In the genomic region with DNA sequence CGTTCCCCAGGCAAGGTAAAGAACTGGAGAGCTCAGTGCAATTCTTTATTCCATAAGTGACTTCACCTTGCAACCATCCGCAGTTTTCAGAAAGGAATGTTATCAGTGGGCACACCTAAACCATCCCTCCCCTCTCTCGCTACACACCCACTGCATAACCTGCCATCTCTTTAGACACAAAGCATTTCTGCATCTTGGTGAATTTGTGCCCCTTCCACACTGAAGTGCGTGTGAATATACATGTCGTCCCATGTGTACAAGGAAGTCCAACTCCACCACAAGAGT, we compare ENCODE assay signal across 33 cellular contexts. TPM values are rescaled to one million over a fixed set of nuclear protein-coding genes. Genes with fewer than 3 reads are reported as not detected.
A peak's percentile ranks its signal among the peaks of the same experiment; 100 is the strongest.
DNase-seq lines count a peak whose midpoint lies in the region; ATAC-seq, FAIRE-seq and TF ChIP-seq lines count a peak whose summit lies in the region.
"Had no signal": no experiment of that assay in that cellular context is flagged by ENCODE, and none has a peak within 500 bp of the region (broad histone marks: within the 10 kb centered on the region; RNA-seq: fewer than 3 reads in every experiment).

No MANE protein-coding gene starts in this region.

- H3K18ac ChIP-seq in IMR-90 (ENCODE audit: low read depth, low read length), result peak overlapping the region; percentile 97

- H3K4me3 ChIP-seq in IMR-90 (ENCODE audit: insufficient read depth, low read depth, low read length), result no peak overlapping the region
- no peak overlapping the region for H3K4me3 ChIP-seq in esophagus squamous epithelium
- no peak overlapping the region for H3K4me3 ChIP-seq in upper lobe of right lung
- H3K4me3 ChIP-seq: right lobe of liver, upper lobe of left lung had no signal

- H2BK120ac ChIP-seq in IMR-90 (ENCODE audit: low read depth, low read length), result peak overlapping the region; percentile 96

- H3K27ac ChIP-seq in IMR-90 (ENCODE audit: insufficient read depth, low read length), result peak overlapping the region; percentile 83
- H3K27ac ChIP-seq in esophagus squamous epithelium, result peak overlapping the region in 3 of 4 donors; percentile 53 to 63 (median 63)
- no peak overlapping the region for H3K27ac ChIP-seq in upper lobe of right lung
- H3K27ac ChIP-seq: HL-60, KMS-11 had no signal

- no peak overlapping the region for H3K4me2 ChIP-seq in IMR-90 (ENCODE audit: low read depth, low read length)
- H3K4me2 ChIP-seq: KMS-11 had no signal

- H3K9me1 ChIP-seq in IMR-90 (ENCODE audit: insufficient read depth, low read length), result peaks cover 21% of the 10 kb centered on the region

- H3K27me3 Mint-ChIP-seq in nephron progenitor cell (ENCODE audit: low read depth, poor library complexity), result no peaks in the 10 kb centered on the region

- peak overlapping the region; percentile 95 for H3K23ac ChIP-seq in IMR-90 (ENCODE audit: low read depth, low read length)

- no peak overlapping the region for H3K9ac ChIP-seq in IMR-90 (ENCODE audit: low read depth, low read length)
- H3K9ac ChIP-seq: KMS-11 had no signal

- peaks cover 5% of the 10 kb centered on the region for H3K4me1 Mint-ChIP-seq in nephron progenitor cell
- H3K4me1 Mint-ChIP-seq: activated CD4-positive, alpha-beta T cell treated with anti-CD3 and anti-CD28 coated beads for 36 hours; central memory CD8-positive, alpha-beta T cell; immature natural killer cell; memory B cell had no signal

- H4K20me1 ChIP-seq in IMR-90 (ENCODE audit: insufficient read depth, low read length), result no peaks in the 10 kb centered on the region; the same call in 1 of the 2 replicates

- H3K79me1 ChIP-seq in IMR-90 (ENCODE audit: low read depth in 1 of 2, low read length in 2 of 2), result peaks cover 45 to 52% of the 10 kb centered on the region in 2 experiments

- peak overlapping the region; percentile 94 for H2BK20ac ChIP-seq in IMR-90 (ENCODE audit: low read depth, low read length)

- H3K9me3 Mint-ChIP-seq in nephron progenitor cell, result peaks cover 56% of the 10 kb centered on the region
- H3K9me3 Mint-ChIP-seq: central memory CD8-positive, alpha-beta T cell; immature natural killer cell had no signal

- peak overlapping the region; percentile 82; the same call in 2 of the 3 replicates for H2BK15ac ChIP-seq in IMR-90 (ENCODE audit: low read depth, low read length)

- TF ChIP-seq POLR2A in IMR-90 (IDR thresholded peaks at IDR 0.05; ENCODE audit: low read depth, low read length), result no peak
- TF ChIP-seq POLR2A in esophagus squamous epithelium (IDR thresholded peaks at IDR 0.05), result no peak

- no peaks in the 10 kb centered on the region for H3K27me3 ChIP-seq in IMR-90 (ENCODE audit: control insufficient read depth, insufficient read depth, low read length)
- H3K27me3 ChIP-seq in esophagus squamous epithelium, result no peaks in the 10 kb centered on the region
- no peaks in the 10 kb centered on the region for H3K27me3 ChIP-seq in upper lobe of right lung
- H3K27me3 ChIP-seq: BE2C, right lobe of liver, upper lobe of left lung had no signal

- H4K91ac ChIP-seq in IMR-90 (ENCODE audit: insufficient read depth, low read depth, low read length), result peak overlapping the region; percentile 93

- dilution Hi-C loops in IMR-90 (cut with HindIII; ENCODE audit: low sequenced_read_pairs, unreplicated experiment), result no loop called here

- BruUV-seq in IMR-90 (replicated peaks; lab: Mats Ljungman, UMichigan), result no TSS peak

- no peak for TF ChIP-seq RAD21 in IMR-90 (IDR thresholded peaks at IDR 0.05; ENCODE audit: low read length)

- DNase-seq in IMR-90 (no peak), esophagus squamous epithelium (lab: John Stamatoyannopoulos, UW) (no peak), nephron progenitor cell (no peak), upper lobe of right lung (no peak), HuH-7.5 (ENCODE audit: low spot score) (no peak), GM19239 (ENCODE audit: insufficient read length, low spot score) (no peak)
- DNase-seq: activated CD4-positive, alpha-beta T cell treated with anti-CD3 and anti-CD28 coated beads for 36 hours; activated CD8-positive, alpha-beta memory T cell treated with anti-CD3 and anti-CD28 coated beads, Interleukin-2, amount 50 U/mL, for 48 hours; activated CD8-positive, alpha-beta T cell treated with anti-CD3 and anti-CD28 coated beads for 36 hours; activated naive CD4-positive, alpha-beta T cell treated with anti-CD3 and anti-CD28 coated beads for 36 hours; BE2C; CD8-positive, alpha-beta T cell; dermis blood vessel endothelial cell; DMS 273 treated with DMSO at 0.1 percent for 48 hours; immature natural killer cell; left colon; MM.1S; NCI-H2029 treated with DMSO at 0.1 percent for 48 hours; NCI-H526 treated with DMSO at 0.1 percent for 48 hours; right lobe of liver; Right ventricle myocardium superior; stimulated activated CD4-positive, alpha-beta T cell treated with anti-CD3 and anti-CD28 coated beads, Interleukin-4, amount 100 ng/mL, for 24 hours; substantia nigra; T-helper 2 cell; upper lobe of left lung had no signal

- H3K36me3 ChIP-seq in IMR-90 (ENCODE audit: control insufficient read depth, insufficient read depth, low read length) (peaks cover 16% of the 10 kb centered on the region), esophagus squamous epithelium (peaks cover 0 to 26% (median 0%) of the 10 kb centered on the region in 3 donors), upper lobe of right lung (peaks cover 5% of the 10 kb centered on the region)

- TF ChIP-seq CTCF in IMR-90 (conservative IDR thresholded peaks at IDR 0.05; ENCODE audit: low read depth, low read length) (no peak), esophagus squamous epithelium (IDR thresholded peaks at IDR 0.05) (no peak), nephron progenitor cell (IDR thresholded peaks at IDR 0.05) (no peak), upper lobe of right lung (IDR thresholded peaks at IDR 0.05) (no peak)

- CTCF ChIA-PET in IMR-90 (lab: Yijun Ruan, JAX), result interaction anchor here (0.9 to 1.2 kb wide), 2 partner anchors 10 to 27 kb away, joined by 3 to 7 read pairs; no protein-coding TSS in a partner anchor

- H3K27ac Mint-ChIP-seq in nephron progenitor cell, result peak overlapping the region; percentile 62
- H3K27ac Mint-ChIP-seq: activated CD4-positive, alpha-beta T cell treated with anti-CD3 and anti-CD28 coated beads for 36 hours; activated CD8-positive, alpha-beta T cell treated with anti-CD3 and anti-CD28 coated beads for 36 hours; activated naive CD4-positive, alpha-beta T cell treated with anti-CD3 and anti-CD28 coated beads for 36 hours; activated T-helper 1 cell treated with anti-CD3 and anti-CD28 coated beads, Interleukin-12 subunit alpha, Interleukin-12 subunit beta, Interleukin-2, Interleukin-4 antibody, amounts not matched to agents 30 ng/mL and 10 ng/mL and 1 ng/mL, durations not matched to agents 14 hours and 24 hours and 36 hours; CD8-positive, alpha-beta T cell; immature natural killer cell; memory B cell had no signal

- in situ Hi-C loops in IMR-90 (cut with MboI; ENCODE audit: low sequenced_read_pairs), result no loop called here

- H2AFZ ChIP-seq in IMR-90 (replicated peaks; ENCODE audit: low read length, poor library complexity), result no peak overlapping the region

- H3K56ac ChIP-seq in IMR-90 (ENCODE audit: extremely low read depth, insufficient read depth, low read length), result peak overlapping the region; percentile 35; the same call in 1 of the 2 replicates

- POLR2A ChIA-PET in IMR-90 (lab: Charles Lee; ENCODE audit: unreplicated experiment), result no interaction called here

- H3K14ac ChIP-seq in IMR-90 (replicated peaks; ENCODE audit: low read depth, low read length), result peak overlapping the region; percentile 70

- peak overlapping the region; percentile 97 for H2BK5ac ChIP-seq in IMR-90 (ENCODE audit: low read depth, low read length, poor library complexity, severe bottlenecking)

- no CpG with 5 or more reads among the region's 5 CpGs for WGBS in IMR-90 (ENCODE audit: extremely low coverage in 2 of 2, insufficient read length in 1 of 2), 2 experiments
- 77 to 86% methylated on average over 5 of the region's 5 CpGs for WGBS in esophagus squamous epithelium, 2 donors

- peak overlapping the region; percentile 88 for H2AK5ac ChIP-seq in IMR-90 (ENCODE audit: low read depth, low read length)

- intact Hi-C loops in IMR-90 (cut with micrococcal nuclease), result no loop called here
- intact Hi-C loops in esophagus squamous epithelium (cut with DNase I), result no loop called here
- intact Hi-C loops in upper lobe of right lung (cut with DNase I), result no loop called here

- H3K4me3 Mint-ChIP-seq in nephron progenitor cell, result no peak overlapping the region
- H3K4me3 Mint-ChIP-seq: activated CD4-positive, alpha-beta T cell treated with anti-CD3 and anti-CD28 coated beads for 36 hours; activated CD8-positive, alpha-beta T cell treated with anti-CD3 and anti-CD28 coated beads for 36 hours; activated naive CD4-positive, alpha-beta T cell treated with anti-CD3 and anti-CD28 coated beads for 36 hours; activated T-helper 1 cell treated with anti-CD3 and anti-CD28 coated beads, Interleukin-12 subunit alpha, Interleukin-12 subunit beta, Interleukin-2, Interleukin-4 antibody, amounts not matched to agents 30 ng/mL and 10 ng/mL and 1 ng/mL, durations not matched to agents 14 hours and 24 hours and 36 hours; CD8-positive, alpha-beta T cell; central memory CD8-positive, alpha-beta T cell; immature natural killer cell; memory B cell had no signal

- peak overlapping the region; percentile 83 for H3K4ac ChIP-seq in IMR-90 (ENCODE audit: low read depth, low read length)

- H2AK9ac ChIP-seq in IMR-90 (replicated peaks; ENCODE audit: low read depth, low read length, poor library complexity), result peak overlapping the region; percentile 29

- H3K4me1 ChIP-seq in IMR-90 (ENCODE audit: control insufficient read depth, insufficient read depth, low read length) (peaks cover 26% of the 10 kb centered on the region), esophagus squamous epithelium (peaks cover 0 to 16% (median 0%) of the 10 kb centered on the region in 3 donors), upper lobe of right lung (no peaks in the 10 kb centered on the region)
- H3K4me1 ChIP-seq: BE2C had no signal

- H4K5ac ChIP-seq in IMR-90 (ENCODE audit: low read depth, low read length), result peak overlapping the region; percentile 94

- H3K36me3 Mint-ChIP-seq in nephron progenitor cell (ENCODE audit: low read depth), result peaks cover 90% of the 10 kb centered on the region
- H3K36me3 Mint-ChIP-seq: CD8-positive, alpha-beta T cell; memory B cell had no signal

- FAIRE-seq in GM19239 (lab: Jason Lieb, UNC), result no peak
- FAIRE-seq: GM18507, H54 had no signal

- peak overlapping the region; percentile 42 to 88; a peak in 3 of 4 replicates for H4K8ac ChIP-seq in IMR-90 (ENCODE audit: low read depth in 2 of 2, low read length in 2 of 2)

- no peak for ATAC-seq in IMR-90 (ENCODE audit: low read depth)
- ATAC-seq in upper lobe of right lung, result peak; percentile 76
- no peak for ATAC-seq in HG03521 (IDR thresholded peaks at IDR 0.05; ENCODE audit: unreplicated experiment)
- ATAC-seq: activated CD4-positive, alpha-beta T cell treated with anti-CD3 and anti-CD28 coated beads for 36 hours; activated CD8-positive, alpha-beta T cell treated with anti-CD3 and anti-CD28 coated beads for 36 hours; CD8-positive, alpha-beta T cell; left colon had no signal

- no peaks in the 10 kb centered on the region; the same call in 1 of the 2 replicates for H3K9me3 ChIP-seq in IMR-90 (ENCODE audit: control insufficient read depth, insufficient read depth, low read length)
- no peaks in the 10 kb centered on the region for H3K9me3 ChIP-seq in esophagus squamous epithelium
- H3K9me3 ChIP-seq in upper lobe of right lung, result no peaks in the 10 kb centered on the region
- H3K9me3 ChIP-seq: right lobe of liver, upper lobe of left lung had no signal

RNA-seq across cellular contexts. Expression of gene AMOTL1, which starts 45.2 kb away (rescaled TPM):
- 49.5 and 58.6 TPM in 2 replicates for total RNA-seq in IMR-90 (2012; rRNA removed)
- polyA plus RNA-seq in IMR-90 (2012; rRNA removed), result 18.4 and 18.6 TPM in 2 replicates
- polyA plus RNA-seq in IMR-90 (2012; cell fraction: cytosol; rRNA removed), result 7.3 and 11.0 TPM in 2 replicates
- 12.2 and 20.9 TPM in 2 replicates for polyA plus RNA-seq in IMR-90 (2012; cell fraction: nucleus; rRNA removed; ENCODE audit: low replicate concordance)
- total RNA-seq in esophagus squamous epithelium, result 10 to 100 TPM; 47.2 to 91.6 (median 66.9) TPM
- 62.5 TPM for total RNA-seq in upper lobe of right lung
